14 cellular contexts compared by ENCODE assay signal in genomic region chr6:111620168-111620567, GRCh38.
"Had no signal": no experiment of that assay in that cellular context is flagged by ENCODE, and none has a peak within 500 bp of the region (broad histone marks: within the 10 kb centered on the region; RNA-seq: fewer than 3 reads in every experiment).

No MANE protein-coding gene starts in this region.

- H3K4me1 Mint-ChIP-seq: activated T-helper 17 cell treated with anti-CD3 and anti-CD28 coated beads, Interleukin-2, amount 50 U/mL, for 72 hours; central memory CD8-positive, alpha-beta T cell had no signal

- H3K9me3 ChIP-seq: testis had no signal

- ATAC-seq: activated T-helper 17 cell treated with anti-CD3 and anti-CD28 coated beads, Interleukin-2, amount 50 U/mL, for 72 hours; stimulated activated naive CD8-positive, alpha-beta T cell treated with anti-CD3 and anti-CD28 coated beads, Interleukin-15, amount 100 ng/mL, for 72 hours had no signal

- H3K27ac Mint-ChIP-seq: activated CD4-positive, alpha-beta memory T cell treated with anti-CD3 and anti-CD28 coated beads for 36 hours; activated naive CD4-positive, alpha-beta T cell treated with anti-CD3 and anti-CD28 coated beads for 36 hours; activated T-helper 17 cell treated with anti-CD3 and anti-CD28 coated beads, Interleukin-2, amount 50 U/mL, for 72 hours; dendritic cell treated with granulocyte-macrophage colony-stimulating factor and Interleukin-4, amounts not matched to agents 40 ng/mL and 50 ng/mL, for 4 days; nephron had no signal

- DNase-seq: activated CD4-positive, alpha-beta memory T cell treated with anti-CD3 and anti-CD28 coated beads for 36 hours; activated CD4-positive, alpha-beta T cell treated with anti-CD3 and anti-CD28 coated beads for 1 hour; activated naive CD4-positive, alpha-beta T cell treated with anti-CD3 and anti-CD28 coated beads for 36 hours; erythroblast; hypothalamus; mammary epithelial cell; stimulated activated CD4-positive, alpha-beta T cell treated with anti-CD3 and anti-CD28 coated beads, Interleukin-15, amount 100 ng/mL, for 24 hours; stimulated activated CD4-positive, alpha-beta T cell treated with anti-CD3 and anti-CD28 coated beads, Interleukin-4, amount 100 ng/mL, for 24 hours; stimulated activated naive CD8-positive, alpha-beta T cell treated with anti-CD3 and anti-CD28 coated beads, Interleukin-15, amount 100 ng/mL, for 72 hours; testis had no signal

- H3K27me3 ChIP-seq: testis had no signal

- H3K9me3 Mint-ChIP-seq: activated CD4-positive, alpha-beta memory T cell treated with anti-CD3 and anti-CD28 coated beads for 36 hours; activated naive CD4-positive, alpha-beta T cell treated with anti-CD3 and anti-CD28 coated beads for 36 hours; activated T-helper 17 cell treated with anti-CD3 and anti-CD28 coated beads, Interleukin-2, amount 50 U/mL, for 72 hours; central memory CD8-positive, alpha-beta T cell; dendritic cell treated with granulocyte-macrophage colony-stimulating factor and Interleukin-4, amounts not matched to agents 40 ng/mL and 50 ng/mL, for 4 days; nephron; stimulated activated naive CD8-positive, alpha-beta T cell treated with anti-CD3 and anti-CD28 coated beads, Interleukin-15, amount 100 ng/mL, for 72 hours had no signal

- H3K4me3 ChIP-seq: testis had no signal

- H3K4me1 ChIP-seq: testis had no signal

- H3K27me3 Mint-ChIP-seq: activated CD4-positive, alpha-beta memory T cell treated with anti-CD3 and anti-CD28 coated beads for 36 hours; activated T-helper 17 cell treated with anti-CD3 and anti-CD28 coated beads, Interleukin-2, amount 50 U/mL, for 72 hours; dendritic cell treated with granulocyte-macrophage colony-stimulating factor and Interleukin-4, amounts not matched to agents 40 ng/mL and 50 ng/mL, for 4 days had no signal

- H3K27ac ChIP-seq: testis had no signal

- H3K4me3 Mint-ChIP-seq: activated CD4-positive, alpha-beta memory T cell treated with anti-CD3 and anti-CD28 coated beads for 36 hours; activated naive CD4-positive, alpha-beta T cell treated with anti-CD3 and anti-CD28 coated beads for 36 hours; activated T-helper 17 cell treated with anti-CD3 and anti-CD28 coated beads, Interleukin-2, amount 50 U/mL, for 72 hours; central memory CD8-positive, alpha-beta T cell; dendritic cell treated with granulocyte-macrophage colony-stimulating factor and Interleukin-4, amounts not matched to agents 40 ng/mL and 50 ng/mL, for 4 days; nephron; stimulated activated naive CD8-positive, alpha-beta T cell treated with anti-CD3 and anti-CD28 coated beads, Interleukin-15, amount 100 ng/mL, for 72 hours had no signal

- H3K36me3 Mint-ChIP-seq: activated CD4-positive, alpha-beta memory T cell treated with anti-CD3 and anti-CD28 coated beads for 36 hours had no signal
